ENCODE assay signal across 8 cellular contexts in the genomic region with DNA sequence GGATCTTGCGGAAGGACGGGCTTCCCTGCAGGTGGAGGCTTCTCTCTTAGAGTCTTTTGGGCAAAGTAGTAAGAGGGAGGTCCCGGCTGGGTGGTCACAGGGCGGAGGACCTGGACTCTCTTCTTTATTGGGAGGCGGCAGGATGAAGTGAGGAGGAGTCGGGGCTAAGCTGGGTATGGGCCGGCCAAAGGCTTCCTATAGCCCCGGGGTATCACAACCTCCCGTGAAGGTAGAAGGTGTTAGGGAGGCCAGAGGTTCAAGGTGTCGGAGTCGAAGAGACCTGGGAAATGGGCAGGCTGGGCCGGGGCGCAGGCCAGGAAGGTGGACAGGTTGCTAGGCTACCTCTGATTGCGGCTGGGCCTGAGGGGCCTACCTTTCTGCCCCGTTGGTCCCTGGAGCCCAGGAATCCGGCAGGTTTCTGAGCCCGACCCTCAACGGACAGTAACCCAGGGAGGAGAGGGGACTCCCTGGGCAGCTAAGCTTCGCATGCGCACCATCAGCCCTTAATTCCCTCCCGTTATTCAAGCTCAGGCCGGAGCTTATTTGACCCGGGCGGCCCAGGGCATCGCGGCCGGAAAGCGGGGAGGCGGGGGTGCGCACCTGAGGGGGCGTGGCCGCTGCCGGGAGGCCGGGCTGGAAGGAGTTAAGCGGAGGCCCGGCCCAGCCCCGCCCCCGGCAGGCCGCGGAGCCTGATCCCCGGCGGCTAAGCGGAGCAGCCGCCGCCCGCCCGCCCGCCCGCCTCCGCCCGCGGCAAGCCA. TPM values are rescaled to one million over a fixed set of nuclear protein-coding genes. Genes with fewer than 3 reads are reported as not detected.
A peak's percentile ranks its signal among the peaks of the same experiment; 100 is the strongest.
DNase-seq lines count a peak whose midpoint lies in the region; ATAC-seq and TF ChIP-seq lines count a peak whose summit lies in the region.

Gene TESK1 (plus strand): TSS at position 685 of the 758 bp plus-strand sequence. CDS start 358 bp downstream, outside the sequence.

- POLR2A ChIA-PET in BJ (lab: Charles Lee) = no interaction called here

- CTCF ChIA-PET in BJ (lab: Yijun Ruan, JAX) = interaction anchor here (0.6 to 1.5 kb wide), 7 partner anchors 19 to 128 kb away, joined by 3 to 6 read pairs (median 3); partner anchors contain the start of genes CCDC107, CREB3 and TLN1

- H3K9me3 ChIP-seq in mononuclear cell (ENCODE audit: low read depth, low read length) = no peaks in the 10 kb centered on the region

- TF ChIP-seq CTCF in BJ (IDR thresholded peaks at IDR 0.05; ENCODE audit: insufficient read depth, low read depth, low read length) = no peak

- no peak for DNase-seq in BJ (ENCODE audit: low read depth)
- DNase-seq in NOMO-1 treated with dmso at 0.1 percent for 144 hours (lab: John Stamatoyannopoulos, UW; ENCODE audit: unreplicated experiment) = peak; percentile 44
- DNase-seq in activated T-cell treated with anti-CD3 and anti-CD28 coated beads for 24 hours (ENCODE audit: low read depth) = peak; percentile 70
- DNase-seq in epithelial cell of prostate (ENCODE audit: low read depth, low spot score) = no peak
- peak; percentile 54 to 73 for DNase-seq in stimulated activated CD8-positive, alpha-beta memory T cell treated with anti-CD3 and anti-CD28 coated beads, Interleukin-2, amount 100 ng/mL, for 1 hour (ENCODE audit: low read depth in 2 of 2)

- H3K4me1 ChIP-seq in mononuclear cell (ENCODE audit: insufficient read depth, low read length) = peaks cover 36% of the 10 kb centered on the region

- H3K27me3 ChIP-seq in BJ (ENCODE audit: control insufficient read depth, insufficient read depth, low read length) (no peaks in the 10 kb centered on the region), mononuclear cell (ENCODE audit: insufficient read depth, low read length) (no peaks in the 10 kb centered on the region)

- H3K36me3 ChIP-seq in BJ (ENCODE audit: control insufficient read depth, insufficient read depth, low read length) = peaks cover 19% of the 10 kb centered on the region

- H3K4me3 ChIP-seq in BJ (ENCODE audit: low read depth, low read length) (peak within 1 kb of the TSS; percentile 59), mononuclear cell (ENCODE audit: low read length) (peak within 1 kb of the TSS; percentile 69)

- ATAC-seq in GM19328 (IDR thresholded peaks at IDR 0.05; ENCODE audit: unreplicated experiment) (peak; percentile 46), HG03520 (IDR thresholded peaks at IDR 0.05; ENCODE audit: unreplicated experiment) (peak; percentile 33)

- peak within 1 kb of the TSS; percentile 77 for H3K27ac ChIP-seq in epithelial cell of prostate

RNA-seq across cellular contexts. Expression of gene TESK1, which starts in this region (rescaled TPM):
- polyA plus RNA-seq in BJ (2011; rRNA removed) = 23.2 and 32.6 TPM in 2 replicates
- 17.8 and 20.2 TPM in 2 replicates for polyA minus RNA-seq in BJ (2011; rRNA and poly(A)+ RNA removed)
- total RNA-seq in mononuclear cell = 7.7 TPM

Comparison
In these comparisons a context has a peak if more than half of its experiments do, and no peak if none do; other contexts are left out.
1. DNase-seq: peak in NOMO-1 treated with dmso at 0.1 percent for 144 hours (single experiment), activated T-cell treated with anti-CD3 and anti-CD28 coated beads for 24 hours (single experiment) and stimulated activated CD8-positive, alpha-beta memory T cell treated with anti-CD3 and anti-CD28 coated beads, Interleukin-2, amount 100 ng/mL, for 1 hour (2 of 2); none in BJ (single experiment) and epithelial cell of prostate (single experiment).